ENCODE assay signal across 3 cellular contexts in genomic region chr4:129968778-129969177, GRCh38.
"Had no signal": no experiment of that assay in that cellular context is flagged by ENCODE, and none has a peak within 500 bp of the region (broad histone marks: within the 10 kb centered on the region; RNA-seq: fewer than 3 reads in every experiment).

No MANE protein-coding gene starts in this region.

- H3K4me3 ChIP-seq: GM12878 had no signal

- DNase-seq: GDM1, GF-D8 had no signal

- ATAC-seq: GM12878 had no signal
